In genomic region chr2:236761358-236761757, GRCh38 we compare ENCODE assay signal across 7 cellular contexts.
"Had no signal": no experiment of that assay in that cellular context is flagged by ENCODE, and none has a peak within 500 bp of the region (broad histone marks: within the 10 kb centered on the region; RNA-seq: fewer than 3 reads in every experiment).

No MANE protein-coding gene starts in this region.

- DNase-seq: H7, HFFc6, KBM-7 had no signal

- ATAC-seq: GM23338, HCT116 had no signal

- H3K4me3 ChIP-seq: GM23338, HAP-1 had no signal

- H2AFZ ChIP-seq: GM23338 had no signal

- H3K27ac ChIP-seq: HL-60 had no signal

- H3K36me3 ChIP-seq: HAP-1 had no signal

- H3K4me2 ChIP-seq: GM23338 had no signal

- H3K9me3 ChIP-seq: HAP-1 had no signal
